Comparison of ENCODE assay signal across 1 cellular context in genomic region chr6:20325641-20326421, GRCh38.
TF ChIP-seq lines count a peak whose summit lies in the region.

No MANE protein-coding gene starts in this region.

TF ChIP-seq in IMR-90, 13 proteins besides CTCF, POLR2A, EP300 and RAD21 (continued from another document):
- no peak for TF ChIP-seq ELK1 (IDR thresholded peaks at IDR 0.05; ENCODE audit: borderline replicate concordance, low read depth, low read length)
- TF ChIP-seq CEBPB (IDR thresholded peaks at IDR 0.05; ENCODE audit: low read depth, low read length) = no peak
- TF ChIP-seq BHLHE40 (IDR thresholded peaks at IDR 0.05; ENCODE audit: low read depth, low read length) = no peak
- no peak for TF ChIP-seq CHD1 (IDR thresholded peaks at IDR 0.05; ENCODE audit: low read depth, low read length)
- TF ChIP-seq MAZ (IDR thresholded peaks at IDR 0.05; ENCODE audit: borderline replicate concordance, low read depth, low read length) = no peak
- no peak for TF ChIP-seq RCOR1 (IDR thresholded peaks at IDR 0.05; ENCODE audit: insufficient replicate concordance, low read length)
- no peak for TF ChIP-seq MXI1 (IDR thresholded peaks at IDR 0.05; ENCODE audit: borderline replicate concordance, low read depth, low read length)
- no peak for TF ChIP-seq NFE2L2 (IDR thresholded peaks at IDR 0.05; ENCODE audit: low read depth, low read length)
- TF ChIP-seq USF2 (IDR thresholded peaks at IDR 0.05; ENCODE audit: low read depth, low read length) = no peak
- TF ChIP-seq RFX5 (IDR thresholded peaks at IDR 0.05; ENCODE audit: low read depth, low read length) = no peak
